ENCODE assay signal across 8 cellular contexts in genomic region chr14:88562532-88562830, GRCh38. TPM values are rescaled to one million over a fixed set of nuclear protein-coding genes. Genes with fewer than 3 reads are reported as not detected.
DNase-seq lines count a peak whose midpoint lies in the region; ATAC-seq and TF ChIP-seq lines count a peak whose summit lies in the region.

No MANE protein-coding gene starts in this region.

- peak overlapping the region; percentile 81 for H3K4me3 ChIP-seq in Jurkat, Clone E6-1 (ENCODE audit: low read length)
- peak overlapping the region; percentile 71 to 99 (median 95) for H3K4me3 ChIP-seq in dorsolateral prefrontal cortex

- H3K27ac ChIP-seq in C4-2B = peak overlapping the region; percentile 94
- peak overlapping the region in 51 of 59 donors; percentile 61 to 96 (median 90) for H3K27ac ChIP-seq in dorsolateral prefrontal cortex

- peaks cover 4% of the 10 kb centered on the region for H3K27me3 Mint-ChIP-seq in nephron (ENCODE audit: low read depth)

- peaks cover 29% of the 10 kb centered on the region for H3K4me1 Mint-ChIP-seq in nephron

- H3K36me3 Mint-ChIP-seq in nephron (ENCODE audit: low read depth) = no peaks in the 10 kb centered on the region

- H3K9me3 Mint-ChIP-seq in nephron = no peaks in the 10 kb centered on the region

- TF ChIP-seq CTCF in C4-2B (conservative IDR thresholded peaks at IDR 0.05) = 0 out of 2 replicates have a peak, but pooled peaks have one; percentile 16
- TF ChIP-seq CTCF in dorsolateral prefrontal cortex (IDR thresholded peaks at IDR 0.05 in 54 of 56, conservative IDR thresholded peaks at IDR 0.05 in 2 of 56; ENCODE audit: low read depth in 1 of 56, partially characterized antibody in 56 of 56) = peak in 1 of 56 donors; percentile 6
- no peak for TF ChIP-seq CTCF in nephron (IDR thresholded peaks at IDR 0.05; ENCODE audit: unreplicated experiment in 3 of 3)

- no peaks in the 10 kb centered on the region for H3K27me3 ChIP-seq in dorsolateral prefrontal cortex

- intact Hi-C loops in dorsolateral prefrontal cortex (cut with DNase I) (loop anchor here in 1 of 2 donors (5.0 to 10.0 kb wide), 3 partner anchors 175 to 570 kb away; partner anchors contain the start of genes EML5, GALC and SPATA7), posterior vena cava (cut with DNase I) (loop anchor here in 1 of 2 donors (5.0 kb wide), 1 partner anchor 370 kb away; no protein-coding TSS in a partner anchor)

- no peak for ATAC-seq in HG03025 (IDR thresholded peaks at IDR 0.05; ENCODE audit: low FRiP score, unreplicated experiment)

- H3K4me3 Mint-ChIP-seq in nephron = peak overlapping the region; percentile 92 to 97 (median 94)

- H3K27ac Mint-ChIP-seq in nephron = peak overlapping the region; percentile 80 to 91 (median 80)

- no peak for DNase-seq in Jurkat, Clone E6-1 (ENCODE audit: low read depth, low spot score)
- DNase-seq in dorsolateral prefrontal cortex (no peak), posterior vena cava (ENCODE audit: low spot score) (no peak), UCSD-AML1 (lab: John Stamatoyannopoulos, UW; ENCODE audit: unreplicated experiment) (no peak), MV-4-11 (lab: John Stamatoyannopoulos, UW) (no peak)

RNA-seq across cellular contexts. Expression of gene ZC3H14, which starts 0.4 kb away (rescaled TPM):
- 71.3 TPM for polyA plus RNA-seq in Jurkat, Clone E6-1 (2012; ENCODE audit: insufficient read depth, insufficient read length)
- 100 to 1,000 TPM in 7 of 120 experiments, 10 to 100 TPM in 113; 68.9 to 120 (median 86.6) TPM for total RNA-seq in dorsolateral prefrontal cortex
- total RNA-seq in posterior vena cava = 10 to 100 TPM; 42.6 to 42.7 TPM

RNA-seq across cellular contexts. Expression of gene PTPN21, which starts 7.7 kb away (rescaled TPM):
- not detected for polyA plus RNA-seq in Jurkat, Clone E6-1 (2012; ENCODE audit: insufficient read depth, insufficient read length)
- total RNA-seq in dorsolateral prefrontal cortex (10 to 100 TPM in 119 of 120 experiments, 1 to 10 TPM in 1; 9.6 to 35.0 (median 17.6) TPM), posterior vena cava (10 to 100 TPM; 32.9 to 44.0 TPM)
